Comparison of ENCODE assay signal across 1 cellular context in the genomic region with DNA sequence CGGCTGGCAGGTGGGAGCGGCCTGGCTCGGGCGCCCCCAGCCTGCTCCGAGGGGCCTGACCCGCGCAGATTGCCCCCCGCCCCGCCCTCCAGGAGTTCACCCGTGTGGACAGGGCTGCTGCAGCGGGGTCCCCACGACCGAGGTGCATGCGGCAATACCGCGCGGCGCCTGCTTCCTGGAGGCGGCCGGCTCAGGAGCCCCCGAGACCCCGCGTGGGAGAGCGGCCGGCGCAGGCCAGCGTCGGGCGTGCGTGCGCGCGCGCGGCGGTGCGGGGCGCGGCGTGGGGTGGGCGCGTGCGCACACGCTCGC.
TF ChIP-seq lines count a peak whose summit lies in the region.

No MANE protein-coding gene starts in this region.

TF ChIP-seq in IMR-90, 13 proteins besides CTCF, POLR2A, EP300 and RAD21:
- TF ChIP-seq, protein P1, sequence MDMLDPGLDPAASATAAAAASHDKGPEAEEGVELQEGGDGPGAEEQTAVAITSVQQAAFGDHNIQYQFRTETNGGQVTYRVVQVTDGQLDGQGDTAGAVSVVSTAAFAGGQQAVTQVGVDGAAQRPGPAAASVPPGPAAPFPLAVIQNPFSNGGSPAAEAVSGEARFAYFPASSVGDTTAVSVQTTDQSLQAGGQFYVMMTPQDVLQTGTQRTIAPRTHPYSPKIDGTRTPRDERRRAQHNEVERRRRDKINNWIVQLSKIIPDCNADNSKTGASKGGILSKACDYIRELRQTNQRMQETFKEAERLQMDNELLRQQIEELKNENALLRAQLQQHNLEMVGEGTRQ (IDR thresholded peaks at IDR 0.05; ENCODE audit: low read depth, low read length), result no peak
- no peak for TF ChIP-seq CEBPB (IDR thresholded peaks at IDR 0.05; ENCODE audit: low read depth, low read length)
- TF ChIP-seq MAZ (IDR thresholded peaks at IDR 0.05; ENCODE audit: borderline replicate concordance, low read depth, low read length), result no peak
- TF ChIP-seq, protein P2, sequence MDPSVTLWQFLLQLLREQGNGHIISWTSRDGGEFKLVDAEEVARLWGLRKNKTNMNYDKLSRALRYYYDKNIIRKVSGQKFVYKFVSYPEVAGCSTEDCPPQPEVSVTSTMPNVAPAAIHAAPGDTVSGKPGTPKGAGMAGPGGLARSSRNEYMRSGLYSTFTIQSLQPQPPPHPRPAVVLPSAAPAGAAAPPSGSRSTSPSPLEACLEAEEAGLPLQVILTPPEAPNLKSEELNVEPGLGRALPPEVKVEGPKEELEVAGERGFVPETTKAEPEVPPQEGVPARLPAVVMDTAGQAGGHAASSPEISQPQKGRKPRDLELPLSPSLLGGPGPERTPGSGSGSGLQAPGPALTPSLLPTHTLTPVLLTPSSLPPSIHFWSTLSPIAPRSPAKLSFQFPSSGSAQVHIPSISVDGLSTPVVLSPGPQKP (IDR thresholded peaks at IDR 0.05; ENCODE audit: borderline replicate concordance, low read depth, low read length), result no peak
- no peak for TF ChIP-seq NFE2L2 (IDR thresholded peaks at IDR 0.05; ENCODE audit: low read depth, low read length)
- TF ChIP-seq BHLHE40 (IDR thresholded peaks at IDR 0.05; ENCODE audit: low read depth, low read length), result no peak
- TF ChIP-seq SMC3 (IDR thresholded peaks at IDR 0.05; ENCODE audit: low read depth, low read length), result no peak
- TF ChIP-seq RCOR1 (IDR thresholded peaks at IDR 0.05; ENCODE audit: insufficient replicate concordance, low read length), result no peak
